Comparison of ENCODE assay signal across 1 cellular context in genomic region chr22:43110927-43111623, GRCh38.
TF ChIP-seq lines count a peak whose summit lies in the region.

No MANE protein-coding gene starts in this region.

TF ChIP-seq in IMR-90, 13 proteins besides CTCF, POLR2A, EP300 and RAD21:
- TF ChIP-seq RCOR1 (IDR thresholded peaks at IDR 0.05; ENCODE audit: insufficient replicate concordance, low read length) (no peak), CEBPB (IDR thresholded peaks at IDR 0.05; ENCODE audit: low read depth, low read length) (no peak), USF2 (IDR thresholded peaks at IDR 0.05; ENCODE audit: low read depth, low read length) (no peak), FOS (IDR thresholded peaks at IDR 0.05; ENCODE audit: low read depth, low read length) (no peak), CHD1 (IDR thresholded peaks at IDR 0.05; ENCODE audit: low read depth, low read length) (no peak), NFE2L2 (IDR thresholded peaks at IDR 0.05; ENCODE audit: low read depth, low read length) (no peak), RFX5 (IDR thresholded peaks at IDR 0.05; ENCODE audit: low read depth, low read length) (no peak), SMC3 (IDR thresholded peaks at IDR 0.05; ENCODE audit: low read depth, low read length) (no peak), BHLHE40 (IDR thresholded peaks at IDR 0.05; ENCODE audit: low read depth, low read length) (no peak), ELK1 (IDR thresholded peaks at IDR 0.05; ENCODE audit: borderline replicate concordance, low read depth, low read length) (no peak), MAZ (IDR thresholded peaks at IDR 0.05; ENCODE audit: borderline replicate concordance, low read depth, low read length) (no peak), MXI1 (IDR thresholded peaks at IDR 0.05; ENCODE audit: borderline replicate concordance, low read depth, low read length) (no peak), MAFK (IDR thresholded peaks at IDR 0.05; ENCODE audit: low read depth, low read length) (no peak)
TF ChIP-seq in IMR-90: peak in this region for 0.
